Comparison of ENCODE assay signal across 14 cellular contexts in genomic region chr14:92584856-92585255, GRCh38.
A peak's percentile ranks its signal among the peaks of the same experiment; 100 is the strongest.
DNase-seq lines count a peak whose midpoint lies in the region; ATAC-seq and TF ChIP-seq lines count a peak whose summit lies in the region.
"Had no signal": no experiment of that assay in that cellular context is flagged by ENCODE, and none has a peak within 500 bp of the region (broad histone marks: within the 10 kb centered on the region; RNA-seq: fewer than 3 reads in every experiment).

No MANE protein-coding gene starts in this region.

- DNase-seq in NK-92 treated with Interleukin-12 subunit alpha and Interleukin-12 subunit beta, amount 100 ng/mL, for 24 hours (lab: John Stamatoyannopoulos, UW), result peak; percentile 55
- DNase-seq in NK-92 (lab: John Stamatoyannopoulos, UW; ENCODE audit: unreplicated experiment) (no peak), NB4 (ENCODE audit: low read depth) (peak; percentile 88), spleen (peak; percentile 77), NCI-H2171 treated with DMSO at 0.1 percent for 48 hours (lab: John Stamatoyannopoulos, UW) (no peak), germinal center (ENCODE audit: low spot score) (no peak), kidney glomerular epithelial cell (lab: John Stamatoyannopoulos, UW) (no peak)
- no peak for DNase-seq in central memory CD8-positive, alpha-beta T cell (ENCODE audit: low spot score in 2 of 2)
- DNase-seq: 8988T, Calu3, NCI-H510A, SHP77 treated with DMSO at 0.1 percent for 48 hours, WERI-Rb-1 had no signal

- no peak for TF ChIP-seq POLR2A in NB4 (IDR thresholded peaks at IDR 0.05; ENCODE audit: extremely low read depth, insufficient read length)
- TF ChIP-seq POLR2A in spleen (IDR thresholded peaks at IDR 0.05), result no peak

- no peaks in the 10 kb centered on the region for H3K27me3 ChIP-seq in spleen (replicated peaks in 1 of 7)

- peak overlapping the region; percentile 88 for H3K27ac Mint-ChIP-seq in central memory CD8-positive, alpha-beta T cell (ENCODE audit: low read depth)

- H3K9me3 ChIP-seq in spleen, result no peaks in the 10 kb centered on the region

- H3K9me3 Mint-ChIP-seq in central memory CD8-positive, alpha-beta T cell, result no peaks in the 10 kb centered on the region
- H3K9me3 Mint-ChIP-seq: neural crest cell had no signal

- H3K27ac ChIP-seq in spleen, result peak overlapping the region in 7 of 8 donors; percentile 43 to 84 (median 71)
- H3K27ac ChIP-seq: WERI-Rb-1 had no signal

- 55 to 88% (median 77%) methylated on average over 6 of the region's 6 CpGs for WGBS in spleen, 5 donors

- intact Hi-C loops in spleen (cut with DNase I; ENCODE audit: low total_unique reads), result no loop called here

- peaks cover 16% of the 10 kb centered on the region for H3K36me3 Mint-ChIP-seq in central memory CD8-positive, alpha-beta T cell (ENCODE audit: insufficient read depth)

- H3K4me1 Mint-ChIP-seq in central memory CD8-positive, alpha-beta T cell, result peaks cover 94% of the 10 kb centered on the region
- H3K4me1 Mint-ChIP-seq: neural crest cell had no signal

- no peak overlapping the region for H3K4me3 ChIP-seq in NB4 (ENCODE audit: low read depth, low read length)
- H3K4me3 ChIP-seq in spleen, result no peak overlapping the region

- H3K4me3 Mint-ChIP-seq in central memory CD8-positive, alpha-beta T cell, result peak overlapping the region; percentile 64
- H3K4me3 Mint-ChIP-seq: neural crest cell had no signal

- no peak for ATAC-seq in central memory CD8-positive, alpha-beta T cell (replicated peaks; ENCODE audit: extremely low read depth, poor library complexity, severe bottlenecking)

- TF ChIP-seq CTCF in NB4 (IDR thresholded peaks at IDR 0.05; ENCODE audit: low read depth, low read length) (no peak), spleen (IDR thresholded peaks at IDR 0.05 in 8 of 11, conservative IDR thresholded peaks at IDR 0.05 in 3 of 11) (no peak)

- H3K36me3 ChIP-seq in spleen, result peaks cover 0 to 64% (median 12%) of the 10 kb centered on the region in 6 donors
- H3K36me3 ChIP-seq: WERI-Rb-1 had no signal

- peaks cover 10 to 97% (median 68%) of the 10 kb centered on the region in 6 donors for H3K4me1 ChIP-seq in spleen

- no peaks in the 10 kb centered on the region for H3K27me3 Mint-ChIP-seq in central memory CD8-positive, alpha-beta T cell

Comparison
In these comparisons a context has a peak if more than half of its experiments do, and no peak if none do; other contexts are left out.
1. DNase-seq: peak in NK-92 treated with Interleukin-12 subunit alpha and Interleukin-12 subunit beta, amount 100 ng/mL, for 24 hours (single experiment), NB4 (single experiment) and spleen (single experiment); none in NK-92 (single experiment), central memory CD8-positive, alpha-beta T cell (0 of 2), NCI-H2171 treated with DMSO at 0.1 percent for 48 hours (single experiment), germinal center (single experiment) and kidney glomerular epithelial cell (single experiment).